16 cellular contexts compared by ENCODE assay signal in genomic region chr15:39508536-39508935, GRCh38.
"Had no signal": no experiment of that assay in that cellular context is flagged by ENCODE, and none has a peak within 500 bp of the region (broad histone marks: within the 10 kb centered on the region; RNA-seq: fewer than 3 reads in every experiment).

No MANE protein-coding gene starts in this region.

- ATAC-seq: activated CD8-positive, alpha-beta memory T cell treated with anti-CD3 and anti-CD28 coated beads, Interleukin-2, amount 10 ng/mL, durations not matched to agents 7 days and 5 days; gastroesophageal sphincter; left colon; lower lobe of right lung; naive thymus-derived CD8-positive, alpha-beta T cell; right cardiac atrium had no signal

- DNase-seq: activated CD4-positive, alpha-beta memory T cell treated with anti-CD3 and anti-CD28 coated beads for 36 hours; activated CD4-positive, alpha-beta T cell treated with anti-CD3 and anti-CD28 coated beads for 1 hour; activated CD8-positive, alpha-beta memory T cell treated with anti-CD3 and anti-CD28 coated beads, Interleukin-2, amount 10 ng/mL, durations not matched to agents 7 days and 5 days; activated effector memory CD4-positive, alpha-beta T cell treated with Interleukin-2 at 50 U/mL for 16 hours; activated T-cell treated with anti-CD3 and anti-CD28 coated beads, Interleukin-2, amount 50 U/mL, for 1 hour; dermis blood vessel endothelial cell; heart right ventricle; left colon; lower lobe of right lung; naive thymus-derived CD8-positive, alpha-beta T cell; nucleus accumbens; right cardiac atrium; spleen; stomach; testis had no signal
